ENCODE assay signal across 19 cellular contexts in the genomic region with DNA sequence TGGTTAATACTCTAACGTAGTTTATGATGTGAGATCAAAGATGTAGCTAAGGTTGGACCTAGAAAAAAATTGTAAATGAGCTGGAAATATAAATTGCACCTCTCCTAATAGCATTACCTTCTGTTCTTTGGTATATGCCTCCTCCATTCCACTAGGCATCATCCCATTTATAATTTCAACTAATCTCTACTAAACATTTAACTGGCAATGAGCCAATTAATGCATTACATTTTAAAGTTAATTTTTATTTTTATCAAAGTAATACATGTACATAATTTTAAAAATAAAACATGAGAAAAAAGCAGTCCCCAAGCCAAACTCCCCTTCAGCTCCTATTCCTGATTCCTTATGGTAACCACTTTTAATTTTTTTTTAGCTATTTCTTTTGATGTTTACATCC.
"Had no signal": no experiment of that assay in that cellular context is flagged by ENCODE, and none has a peak within 500 bp of the region (broad histone marks: within the 10 kb centered on the region; RNA-seq: fewer than 3 reads in every experiment).

No MANE protein-coding gene starts in this region.

- DNase-seq: colonic mucosa; cortex of kidney; effector CD8-positive, alpha-beta T cell; foreskin keratinocyte; gastrocnemius medialis; glutamatergic neuron; head of caudate nucleus; heart right ventricle; hippocampal formation; left cardiac atrium; left lung; left ventricle myocardium superior; lower lobe of right lung; mesendoderm; midbrain; naive thymus-derived CD4-positive, alpha-beta T cell had no signal

- ATAC-seq: foreskin keratinocyte; gastrocnemius medialis; heart right ventricle; left cardiac atrium; left ventricle myocardium superior; lower lobe of right lung; naive thymus-derived CD4-positive, alpha-beta T cell had no signal

- H3K4me3 ChIP-seq: colonic mucosa, esophagus muscularis mucosa, gastrocnemius medialis, heart right ventricle, left lung, lower lobe of right lung had no signal

- H3K4me1 ChIP-seq: colonic mucosa, esophagus muscularis mucosa, foreskin keratinocyte, gastrocnemius medialis, heart right ventricle, left lung, lower lobe of right lung had no signal

- H3K27me3 ChIP-seq: colonic mucosa, esophagus muscularis mucosa, foreskin keratinocyte, gastrocnemius medialis, left lung had no signal

- H3K36me3 ChIP-seq: colonic mucosa, esophagus muscularis mucosa, gastrocnemius medialis, heart right ventricle, left lung, lower lobe of right lung had no signal

- H3K9me3 ChIP-seq: colonic mucosa, esophagus muscularis mucosa, gastrocnemius medialis, heart right ventricle, left lung, lower lobe of right lung had no signal

- FAIRE-seq: endothelial cell of umbilical vein, islet of Langerhans had no signal

- H3K27ac ChIP-seq: colonic mucosa, esophagus muscularis mucosa, foreskin keratinocyte, gastrocnemius medialis, heart right ventricle, left lung, lower lobe of right lung had no signal
